ENCODE assay signal across 8 cellular contexts in genomic region chr3:74295479-74295878, GRCh38.
"Had no signal": no experiment of that assay in that cellular context is flagged by ENCODE, and none has a peak within 500 bp of the region (broad histone marks: within the 10 kb centered on the region; RNA-seq: fewer than 3 reads in every experiment).

No MANE protein-coding gene starts in this region.

- H3K4me1 Mint-ChIP-seq: IgD-negative memory B cell had no signal

- H3K36me3 Mint-ChIP-seq: IgD-negative memory B cell had no signal

- H3K4me3 ChIP-seq: K562 had no signal

- H3K9ac ChIP-seq: KMS-11 had no signal

- H3K4me3 Mint-ChIP-seq: IgD-negative memory B cell had no signal

- DNase-seq: IMR-90, KBM-7, KG1 had no signal

- H3K27ac Mint-ChIP-seq: IgD-negative memory B cell had no signal

- H3K4me2 ChIP-seq: KMS-11 had no signal

- ATAC-seq: HepG2, K562 had no signal

- H3K27ac ChIP-seq: HL-60, KMS-11 had no signal

- H3K27me3 Mint-ChIP-seq: IgD-negative memory B cell had no signal
